Comparison of ENCODE assay signal across 17 cellular contexts in genomic region chr10:73471226-73471625, GRCh38. TPM values are rescaled to one million over a fixed set of nuclear protein-coding genes. Genes with fewer than 3 reads are reported as not detected.
DNase-seq lines count a peak whose midpoint lies in the region; ATAC-seq, FAIRE-seq and TF ChIP-seq lines count a peak whose summit lies in the region.
"Had no signal": no experiment of that assay in that cellular context is flagged by ENCODE, and none has a peak within 500 bp of the region (broad histone marks: within the 10 kb centered on the region; RNA-seq: fewer than 3 reads in every experiment).

No MANE protein-coding gene starts in this region.

- H3K9me3 Mint-ChIP-seq in activated CD8-positive, alpha-beta T cell treated with anti-CD3 and anti-CD28 coated beads, Interleukin-2, amount 10 ng/mL, durations not matched to agents 7 days and 5 days (ENCODE audit: insufficient read depth) = no peaks in the 10 kb centered on the region
- H3K9me3 Mint-ChIP-seq: CD8-positive, alpha-beta T cell; HFFc6 had no signal

- POLR2A ChIA-PET in activated CD8-positive, alpha-beta T cell treated with anti-CD3 and anti-CD28 coated beads, Interleukin-2, amount 10 ng/mL, durations not matched to agents 7 days and 5 days (lab: Charles Lee) = no interaction called here

- H3K4me3 Mint-ChIP-seq in activated CD8-positive, alpha-beta T cell treated with anti-CD3 and anti-CD28 coated beads, Interleukin-2, amount 10 ng/mL, durations not matched to agents 7 days and 5 days = no peak overlapping the region
- H3K4me3 Mint-ChIP-seq: CD8-positive, alpha-beta T cell; HFFc6 had no signal

- H3K9me3 ChIP-seq in heart left ventricle (no peaks in the 10 kb centered on the region), skeletal muscle tissue (ENCODE audit: control insufficient read depth in 3 of 3, low read length in 3 of 3) (no peaks in the 10 kb centered on the region), BE2C (no peaks in the 10 kb centered on the region)
- H3K9me3 ChIP-seq: BLaER1 treated with 17β-estradiol and CSF1 and Interleukin-3, amounts not matched to agents 10 nM and 100 nM had no signal

- H3K4me1 Mint-ChIP-seq in activated CD8-positive, alpha-beta T cell treated with anti-CD3 and anti-CD28 coated beads, Interleukin-2, amount 10 ng/mL, durations not matched to agents 7 days and 5 days (ENCODE audit: low read depth) = peaks cover 9% of the 10 kb centered on the region

- H3K27ac ChIP-seq in heart left ventricle (peak overlapping the region in 8 of 12 donors; percentile 7 to 74 (median 46)), skeletal muscle tissue (ENCODE audit: low read depth, low read length) (peak overlapping the region; percentile 69)
- H3K27ac ChIP-seq: BLaER1 treated with 17β-estradiol and CSF1 and Interleukin-3, amounts not matched to agents 10 nM and 100 nM; GM23248; HL-60 had no signal

- H3K36me3 ChIP-seq in heart left ventricle = peaks cover 0 to 100% (median 97%) of the 10 kb centered on the region in 9 donors
- H3K36me3 ChIP-seq in skeletal muscle tissue (ENCODE audit: control insufficient read depth in 3 of 3, insufficient read depth in 3 of 3, low read length in 3 of 3) = peaks cover 9 to 29% (median 19%) of the 10 kb centered on the region in 3 donors
- H3K36me3 ChIP-seq in BE2C = peaks cover 30% of the 10 kb centered on the region

- H3K4me1 ChIP-seq in heart left ventricle (peaks cover 0 to 23% (median 14%) of the 10 kb centered on the region in 12 donors), skeletal muscle tissue (ENCODE audit: control insufficient read depth in 3 of 3, insufficient read depth in 3 of 3, low read length in 3 of 3) (peaks cover 13 to 21% (median 14%) of the 10 kb centered on the region in 3 donors), BE2C (no peaks in the 10 kb centered on the region)

- H3K9ac ChIP-seq in skeletal muscle tissue (ENCODE audit: low read depth in 1 of 3, low read length in 3 of 3) = peak overlapping the region in 2 of 3 donors; percentile 27 to 43
- H3K9ac ChIP-seq: BLaER1 treated with 17β-estradiol and CSF1 and Interleukin-3, amounts not matched to agents 10 nM and 100 nM; GM23248 had no signal

- CTCF ChIA-PET in activated CD8-positive, alpha-beta T cell treated with anti-CD3 and anti-CD28 coated beads, Interleukin-2, amount 10 ng/mL, durations not matched to agents 7 days and 5 days (lab: Charles Lee) = interaction anchor here (0.6 kb wide), 1 partner anchor 1300 kb away, joined by 4 read pairs; no protein-coding TSS in a partner anchor

- DNase-seq in heart left ventricle = no peak
- DNase-seq in Right ventricle myocardium inferior (ENCODE audit: missing footprints) = no peak
- no peak for DNase-seq in GM19239 (ENCODE audit: insufficient read length, low spot score)
- DNase-seq in myocyte (ENCODE audit: low read depth) = peak; percentile 6
- no peak for DNase-seq in activated CD8-positive, alpha-beta T cell treated with anti-CD3 and anti-CD28 coated beads, Interleukin-2, amount 10 ng/mL, durations not matched to agents 7 days and 5 days
- DNase-seq in BE2C = no peak
- DNase-seq: 8988T; Calu3; CD8-positive, alpha-beta T cell; DMS79 treated with DMSO at 0.1 percent for 48 hours; GF-D8; GM23248; HCEC 1CT; HFFc6 had no signal

- intact Hi-C loops in heart left ventricle (cut with DNase I) = no loop called here
- intact Hi-C loops in Right ventricle myocardium inferior (cut with DNase I) = no loop called here

- peak in 1 of 4 donors; percentile 58 for ATAC-seq in heart left ventricle
- no peak for ATAC-seq in Right ventricle myocardium inferior
- ATAC-seq in activated CD8-positive, alpha-beta T cell treated with anti-CD3 and anti-CD28 coated beads, Interleukin-2, amount 10 ng/mL, durations not matched to agents 7 days and 5 days = no peak
- ATAC-seq: CD8-positive, alpha-beta T cell had no signal

- no peak overlapping the region for H3K27ac Mint-ChIP-seq in activated CD8-positive, alpha-beta T cell treated with anti-CD3 and anti-CD28 coated beads, Interleukin-2, amount 10 ng/mL, durations not matched to agents 7 days and 5 days
- H3K27ac Mint-ChIP-seq: CD8-positive, alpha-beta T cell; HFFc6 had no signal

- H3K4me3 ChIP-seq in heart left ventricle (no peak overlapping the region), skeletal muscle tissue (ENCODE audit: low read length in 3 of 3) (no peak overlapping the region), BE2C (ENCODE audit: low read depth, low read length) (no peak overlapping the region)
- H3K4me3 ChIP-seq: BLaER1 treated with 17β-estradiol and CSF1 and Interleukin-3, amounts not matched to agents 10 nM and 100 nM; GM23248 had no signal

- no peak for TF ChIP-seq POLR2A in heart left ventricle (IDR thresholded peaks at IDR 0.05)

- H3K27me3 ChIP-seq in heart left ventricle (no peaks in the 10 kb centered on the region), skeletal muscle tissue (ENCODE audit: control insufficient read depth in 3 of 3, insufficient read depth in 3 of 3, low read length in 3 of 3) (no peaks in the 10 kb centered on the region), BE2C (no peaks in the 10 kb centered on the region)
- H3K27me3 ChIP-seq: BLaER1 treated with 17β-estradiol and CSF1 and Interleukin-3, amounts not matched to agents 10 nM and 100 nM had no signal

- H3K36me3 Mint-ChIP-seq in activated CD8-positive, alpha-beta T cell treated with anti-CD3 and anti-CD28 coated beads, Interleukin-2, amount 10 ng/mL, durations not matched to agents 7 days and 5 days (ENCODE audit: low read depth) = peaks cover 38% of the 10 kb centered on the region

- FAIRE-seq in GM19239 (lab: Jason Lieb, UNC) = peak; percentile 42

- 47 to 51% (median 49%) methylated on average over 3 of the region's 3 CpGs for WGBS in heart left ventricle, 4 donors

- H3K27me3 Mint-ChIP-seq in activated CD8-positive, alpha-beta T cell treated with anti-CD3 and anti-CD28 coated beads, Interleukin-2, amount 10 ng/mL, durations not matched to agents 7 days and 5 days (ENCODE audit: low read depth) = no peaks in the 10 kb centered on the region

- no peak for TF ChIP-seq CTCF in heart left ventricle (IDR thresholded peaks at IDR 0.05)
- TF ChIP-seq CTCF in BE2C (IDR thresholded peaks at IDR 0.05; ENCODE audit: low read depth, low read length) = no peak

RNA-seq across cellular contexts. Expression of gene PPP3CB, which starts 24.6 kb away (rescaled TPM):
- 10 to 100 TPM; 46.6 to 77.1 (median 65.0) TPM for total RNA-seq in heart left ventricle
- 10 to 100 TPM; 29.0 to 49.3 TPM for polyA plus RNA-seq in heart left ventricle
- 62.9 TPM for total RNA-seq in Right ventricle myocardium inferior
- 54.6 and 59.1 TPM in 2 replicates for total RNA-seq in myocyte
- 57.6 TPM for polyA plus RNA-seq in myocyte (2012)
- total RNA-seq in skeletal muscle tissue = 113 TPM
- total RNA-seq in activated CD8-positive, alpha-beta T cell treated with anti-CD3 and anti-CD28 coated beads, Interleukin-2, amount 10 ng/mL, durations not matched to agents 7 days and 5 days = 10 to 100 TPM; 38.9 to 41.3 TPM
- 20.6 TPM for polyA plus RNA-seq in BE2C (2012; ENCODE audit: insufficient read depth, insufficient read length, low read depth)

RNA-seq across cellular contexts. Expression of gene MSS51, which starts 37.9 kb away (rescaled TPM):
- total RNA-seq in heart left ventricle (10 to 100 TPM in 2 of 9 donors, 1 to 10 TPM in 6, under 1 TPM in 1; 0.50 to 12.9 (median 7.6) TPM), Right ventricle myocardium inferior (3.5 TPM), myocyte (6.6 and 8.1 TPM in 2 replicates), skeletal muscle tissue (22.4 TPM)
- 1 to 10 TPM in 1 of 2 donors, under 1 TPM in 1; 0.90 to 3.3 TPM for polyA plus RNA-seq in heart left ventricle
- 2.8 TPM for polyA plus RNA-seq in myocyte (2012)
- total RNA-seq in activated CD8-positive, alpha-beta T cell treated with anti-CD3 and anti-CD28 coated beads, Interleukin-2, amount 10 ng/mL, durations not matched to agents 7 days and 5 days = 1 to 10 TPM; 2.9 TPM
- 1.4 TPM for polyA plus RNA-seq in BE2C (2012; ENCODE audit: insufficient read depth, insufficient read length, low read depth)

RNA-seq across cellular contexts. Expression of gene ANXA7, which starts 57.4 kb away (rescaled TPM):
- total RNA-seq in heart left ventricle = 100 to 1,000 TPM; 100 to 170 (median 126) TPM
- polyA plus RNA-seq in heart left ventricle = 10 to 100 TPM; 46.4 to 84.9 TPM
- 113 TPM for total RNA-seq in Right ventricle myocardium inferior
- total RNA-seq in myocyte = 112 and 133 TPM in 2 replicates
- 102 TPM for polyA plus RNA-seq in myocyte (2012)
- 47.0 TPM for total RNA-seq in skeletal muscle tissue
- 10 to 100 TPM; 85.0 to 87.1 TPM for total RNA-seq in activated CD8-positive, alpha-beta T cell treated with anti-CD3 and anti-CD28 coated beads, Interleukin-2, amount 10 ng/mL, durations not matched to agents 7 days and 5 days
- polyA plus RNA-seq in BE2C (2012; ENCODE audit: insufficient read depth, insufficient read length, low read depth) = 47.3 TPM
